Comparison of ENCODE assay signal across 8 cellular contexts in genomic region chr3:32502944-32503286, GRCh38. TPM values are rescaled to one million over a fixed set of nuclear protein-coding genes. Genes with fewer than 3 reads are reported as not detected.
DNase-seq lines count a peak whose midpoint lies in the region; ATAC-seq and TF ChIP-seq lines count a peak whose summit lies in the region.

No MANE protein-coding gene starts in this region.

- POLR2A ChIA-PET in activated CD4-positive, alpha-beta T cell treated with anti-CD3 and anti-CD28 coated beads for 36 hours (lab: Charles Lee): no interaction called here

- TF ChIP-seq CTCF in glutamatergic neuron (IDR thresholded peaks at IDR 0.05; ENCODE audit: partially characterized antibody, unreplicated experiment): no peak

- H3K27ac ChIP-seq in SJCRH30 (no peak overlapping the region), stomach smooth muscle (ENCODE audit: low read length) (peak overlapping the region; percentile 55)

- H3K4me3 Mint-ChIP-seq in activated CD4-positive, alpha-beta T cell treated with anti-CD3 and anti-CD28 coated beads for 36 hours: peak overlapping the region; percentile 86
- H3K4me3 Mint-ChIP-seq in glutamatergic neuron (ENCODE audit: unreplicated experiment): peak overlapping the region; percentile 87

- intact Hi-C loops in activated CD4-positive, alpha-beta T cell treated with anti-CD3 and anti-CD28 coated beads for 36 hours (cut with DNase I, micrococcal nuclease): loop anchor here (1.0 to 2.0 kb wide), 6 partner anchors 67 to 396 kb away; partner anchors contain the start of genes CNOT10 (in 2 of the 2), DYNC1LI1 (in 2 of the 2) and GPD1L (in 1 of the 2)

- no peaks in the 10 kb centered on the region for H3K27me3 Mint-ChIP-seq in activated CD4-positive, alpha-beta T cell treated with anti-CD3 and anti-CD28 coated beads for 36 hours
- H3K27me3 Mint-ChIP-seq in glutamatergic neuron (ENCODE audit: unreplicated experiment): peaks cover 3% of the 10 kb centered on the region

- no peak for ATAC-seq in activated CD4-positive, alpha-beta T cell treated with anti-CD3 and anti-CD28 coated beads for 36 hours
- ATAC-seq in HG02938 (IDR thresholded peaks at IDR 0.05; ENCODE audit: unreplicated experiment): no peak

- H3K9me3 ChIP-seq in SJCRH30 (replicated peaks) (no peaks in the 10 kb centered on the region), stomach smooth muscle (ENCODE audit: control insufficient read depth in 2 of 2, low read length in 2 of 2) (no peaks in the 10 kb centered on the region)

- CTCF ChIA-PET in activated CD4-positive, alpha-beta T cell treated with anti-CD3 and anti-CD28 coated beads for 36 hours (lab: Charles Lee): interaction anchor here (2.4 kb wide), 2 partner anchors 35 to 127 kb away, joined by 7 to 14 read pairs; no protein-coding TSS in a partner anchor

- no peaks in the 10 kb centered on the region for H3K4me1 ChIP-seq in SJCRH30
- peaks cover 9% of the 10 kb centered on the region for H3K4me1 ChIP-seq in stomach smooth muscle (ENCODE audit: control insufficient read depth, insufficient read depth, low read length)

- no peaks in the 10 kb centered on the region for H3K27me3 ChIP-seq in SJCRH30
- no peaks in the 10 kb centered on the region for H3K27me3 ChIP-seq in stomach smooth muscle (ENCODE audit: control insufficient read depth in 1 of 2, insufficient read depth in 2 of 2, low read length in 2 of 2)

- H3K9ac ChIP-seq in stomach smooth muscle (ENCODE audit: low read length in 2 of 2): peak overlapping the region; percentile 85 to 88

- H3K4me3 ChIP-seq in SJCRH30 (peak overlapping the region; percentile 92), stomach smooth muscle (ENCODE audit: low read length in 2 of 2) (peak overlapping the region; percentile 92 to 97)

- H3K9me3 Mint-ChIP-seq in activated CD4-positive, alpha-beta T cell treated with anti-CD3 and anti-CD28 coated beads for 36 hours (ENCODE audit: low read depth): no peaks in the 10 kb centered on the region
- H3K9me3 Mint-ChIP-seq in glutamatergic neuron (ENCODE audit: unreplicated experiment): peaks cover 3% of the 10 kb centered on the region

- DNase-seq in activated CD4-positive, alpha-beta T cell treated with anti-CD3 and anti-CD28 coated beads for 36 hours: no peak
- no peak for DNase-seq in activated CD4-positive, alpha-beta T cell treated with anti-CD3 and anti-CD28 coated beads, Interleukin-2, amount 50 U/mL, for 48 hours
- DNase-seq in SJCRH30: no peak
- DNase-seq in glutamatergic neuron: no peak
- DNase-seq in DMS53 (lab: John Stamatoyannopoulos, UW): no peak
- no peak for DNase-seq in inferior parietal cortex (ENCODE audit: extremely low spot score)

- H3K36me3 ChIP-seq in SJCRH30 (no peaks in the 10 kb centered on the region), stomach smooth muscle (ENCODE audit: control insufficient read depth in 2 of 2, insufficient read depth in 2 of 2, low read length in 2 of 2) (no peaks in the 10 kb centered on the region)

- peak overlapping the region; percentile 95 for H3K27ac Mint-ChIP-seq in activated CD4-positive, alpha-beta T cell treated with anti-CD3 and anti-CD28 coated beads for 36 hours
- H3K27ac Mint-ChIP-seq in glutamatergic neuron (ENCODE audit: unreplicated experiment): peak overlapping the region; percentile 80

- H3K36me3 Mint-ChIP-seq in activated CD4-positive, alpha-beta T cell treated with anti-CD3 and anti-CD28 coated beads for 36 hours (ENCODE audit: low read depth): peaks cover 4% of the 10 kb centered on the region
- peaks cover 4% of the 10 kb centered on the region for H3K36me3 Mint-ChIP-seq in glutamatergic neuron (ENCODE audit: unreplicated experiment)

- peaks cover 29% of the 10 kb centered on the region for H3K4me1 Mint-ChIP-seq in activated CD4-positive, alpha-beta T cell treated with anti-CD3 and anti-CD28 coated beads for 36 hours
- H3K4me1 Mint-ChIP-seq in glutamatergic neuron (ENCODE audit: low read depth, unreplicated experiment): peaks cover 9% of the 10 kb centered on the region

RNA-seq across cellular contexts. Expression of gene CMTM6, which starts 0.3 kb away (rescaled TPM):
- 10 to 100 TPM; 33.6 to 48.0 TPM for total RNA-seq in activated CD4-positive, alpha-beta T cell treated with anti-CD3 and anti-CD28 coated beads for 36 hours
- total RNA-seq in SJCRH30 (2014; rRNA removed; shearing (Covaris generic)): 34.9 and 36.8 TPM in 2 replicates
- total RNA-seq in glutamatergic neuron (ENCODE audit: unreplicated experiment): 17.5 TPM
